Comparison of ENCODE assay signal across 1 cellular context in genomic region chr1:8027748-8028631, GRCh38.
A peak's percentile ranks its signal among the peaks of the same experiment; 100 is the strongest.
TF ChIP-seq lines count a peak whose summit lies in the region.

No MANE protein-coding gene starts in this region.

TF ChIP-seq in HEK293, 187 proteins besides CTCF, POLR2A, EP300 and RAD21 (continued from another document and continues in another):
- TF ChIP-seq ZNF148 (tag by site-specific recombination; IDR thresholded peaks at IDR 0.05; ENCODE audit: borderline replicate concordance) (no peak), ZNF2 (tag by site-specific recombination; IDR thresholded peaks at IDR 0.05) (no peak), ZNF132 (tag by site-specific recombination; IDR thresholded peaks at IDR 0.05; ENCODE audit: borderline replicate concordance) (no peak), KLF16 (tag by site-specific recombination; IDR thresholded peaks at IDR 0.05) (no peak), ZNF169 (tag by site-specific recombination; IDR thresholded peaks at IDR 0.05) (no peak), ZNF423 (tag by site-specific recombination; IDR thresholded peaks at IDR 0.05) (no peak), SALL2 (tag by site-specific recombination; IDR thresholded peaks at IDR 0.05; ENCODE audit: borderline replicate concordance) (no peak), ZNF175 (tag by site-specific recombination; IDR thresholded peaks at IDR 0.05) (no peak), BCL11A (tag by site-specific recombination; IDR thresholded peaks at IDR 0.05; ENCODE audit: low read depth) (0 out of 2 replicates have a peak, but pooled peaks have one; percentile 19), GLIS2 (tag by site-specific recombination; IDR thresholded peaks at IDR 0.05) (no peak), ZNF426 (tag by site-specific recombination; IDR thresholded peaks at IDR 0.05) (no peak), ZNF626 (tag by site-specific recombination; IDR thresholded peaks at IDR 0.05) (no peak), MZF1 (tag by site-specific recombination; IDR thresholded peaks at IDR 0.05; ENCODE audit: borderline replicate concordance) (peak; percentile 34; the same call in 1 of the 2 replicates), MYNN (tag by site-specific recombination; IDR thresholded peaks at IDR 0.05; ENCODE audit: borderline replicate concordance) (no peak), PRDM4 (tag by site-specific recombination; IDR thresholded peaks at IDR 0.05) (no peak), ZNF311 (tag by site-specific recombination; IDR thresholded peaks at IDR 0.05; ENCODE audit: borderline replicate concordance) (no peak), ZNF791 (tag by site-specific recombination; IDR thresholded peaks at IDR 0.05) (no peak), OSR2 (tag by site-specific recombination; IDR thresholded peaks at IDR 0.05) (peak; percentile 41; the same call in 1 of the 2 replicates), ZNF366 (tag by site-specific recombination; conservative IDR thresholded peaks at IDR 0.05) (peak; percentile 74), ZNF658 (tag by site-specific recombination; IDR thresholded peaks at IDR 0.05) (no peak), ZBTB8A (tag by site-specific recombination; IDR thresholded peaks at IDR 0.05) (no peak), ZNF280D (tag by site-specific recombination; IDR thresholded peaks at IDR 0.05) (no peak), ZNF433 (tag by site-specific recombination; IDR thresholded peaks at IDR 0.05; ENCODE audit: low read depth) (no peak), SP3 (tag by site-specific recombination; IDR thresholded peaks at IDR 0.05) (0 out of 2 replicates have a peak, but pooled peaks have one; percentile 17), ZNF548 (tag by site-specific recombination; IDR thresholded peaks at IDR 0.05) (no peak), ZNF830 (tag by site-specific recombination; IDR thresholded peaks at IDR 0.05; ENCODE audit: low read depth) (no peak), ZNF561 (tag by site-specific recombination; IDR thresholded peaks at IDR 0.05; ENCODE audit: borderline replicate concordance) (no peak), MEIS1 (CRISPR knock-in tag; IDR thresholded peaks at IDR 0.05; ENCODE audit: borderline replicate concordance) (no peak), ZNF473 (tag by site-specific recombination; IDR thresholded peaks at IDR 0.05) (no peak), ZNF391 (tag by site-specific recombination; IDR thresholded peaks at IDR 0.05; ENCODE audit: borderline replicate concordance, low read depth) (0 out of 2 replicates have a peak, but pooled peaks have one; percentile 27), ZNF24 (tag by site-specific recombination; IDR thresholded peaks at IDR 0.05) (no peak), ZNF670 (tag by site-specific recombination; IDR thresholded peaks at IDR 0.05; ENCODE audit: low read depth) (no peak), ZNF394 (tag by site-specific recombination; IDR thresholded peaks at IDR 0.05; ENCODE audit: borderline replicate concordance) (no peak), ZNF530 (tag by site-specific recombination; IDR thresholded peaks at IDR 0.05; ENCODE audit: low read depth) (no peak), INSM2 (tag by site-specific recombination; IDR thresholded peaks at IDR 0.05) (0 out of 2 replicates have a peak, but pooled peaks have one; percentile 39), ZNF292 (tag by site-specific recombination; IDR thresholded peaks at IDR 0.05; ENCODE audit: borderline replicate concordance, low read depth) (no peak), ZNF324 (tag by site-specific recombination; IDR thresholded peaks at IDR 0.05) (no peak), OVOL3 (tag by site-specific recombination; IDR thresholded peaks at IDR 0.05) (no peak), ZNF785 (tag by site-specific recombination; IDR thresholded peaks at IDR 0.05) (no peak), ZNF521 (tag by site-specific recombination; IDR thresholded peaks at IDR 0.05) (no peak)
- TF ChIP-seq, protein P1, sequence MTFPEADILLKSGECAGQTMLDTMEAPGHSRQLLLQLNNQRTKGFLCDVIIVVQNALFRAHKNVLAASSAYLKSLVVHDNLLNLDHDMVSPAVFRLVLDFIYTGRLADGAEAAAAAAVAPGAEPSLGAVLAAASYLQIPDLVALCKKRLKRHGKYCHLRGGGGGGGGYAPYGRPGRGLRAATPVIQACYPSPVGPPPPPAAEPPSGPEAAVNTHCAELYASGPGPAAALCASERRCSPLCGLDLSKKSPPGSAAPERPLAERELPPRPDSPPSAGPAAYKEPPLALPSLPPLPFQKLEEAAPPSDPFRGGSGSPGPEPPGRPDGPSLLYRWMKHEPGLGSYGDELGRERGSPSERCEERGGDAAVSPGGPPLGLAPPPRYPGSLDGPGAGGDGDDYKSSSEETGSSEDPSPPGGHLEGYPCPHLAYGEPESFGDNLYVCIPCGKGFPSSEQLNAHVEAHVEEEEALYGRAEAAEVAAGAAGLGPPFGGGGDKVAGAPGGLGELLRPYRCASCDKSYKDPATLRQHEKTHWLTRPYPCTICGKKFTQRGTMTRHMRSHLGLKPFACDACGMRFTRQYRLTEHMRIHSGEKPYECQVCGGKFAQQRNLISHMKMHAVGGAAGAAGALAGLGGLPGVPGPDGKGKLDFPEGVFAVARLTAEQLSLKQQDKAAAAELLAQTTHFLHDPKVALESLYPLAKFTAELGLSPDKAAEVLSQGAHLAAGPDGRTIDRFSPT (tag by site-specific recombination; IDR thresholded peaks at IDR 0.05), result 0 out of 2 replicates have a peak, but pooled peaks have one; percentile 31
- TF ChIP-seq, protein P2, sequence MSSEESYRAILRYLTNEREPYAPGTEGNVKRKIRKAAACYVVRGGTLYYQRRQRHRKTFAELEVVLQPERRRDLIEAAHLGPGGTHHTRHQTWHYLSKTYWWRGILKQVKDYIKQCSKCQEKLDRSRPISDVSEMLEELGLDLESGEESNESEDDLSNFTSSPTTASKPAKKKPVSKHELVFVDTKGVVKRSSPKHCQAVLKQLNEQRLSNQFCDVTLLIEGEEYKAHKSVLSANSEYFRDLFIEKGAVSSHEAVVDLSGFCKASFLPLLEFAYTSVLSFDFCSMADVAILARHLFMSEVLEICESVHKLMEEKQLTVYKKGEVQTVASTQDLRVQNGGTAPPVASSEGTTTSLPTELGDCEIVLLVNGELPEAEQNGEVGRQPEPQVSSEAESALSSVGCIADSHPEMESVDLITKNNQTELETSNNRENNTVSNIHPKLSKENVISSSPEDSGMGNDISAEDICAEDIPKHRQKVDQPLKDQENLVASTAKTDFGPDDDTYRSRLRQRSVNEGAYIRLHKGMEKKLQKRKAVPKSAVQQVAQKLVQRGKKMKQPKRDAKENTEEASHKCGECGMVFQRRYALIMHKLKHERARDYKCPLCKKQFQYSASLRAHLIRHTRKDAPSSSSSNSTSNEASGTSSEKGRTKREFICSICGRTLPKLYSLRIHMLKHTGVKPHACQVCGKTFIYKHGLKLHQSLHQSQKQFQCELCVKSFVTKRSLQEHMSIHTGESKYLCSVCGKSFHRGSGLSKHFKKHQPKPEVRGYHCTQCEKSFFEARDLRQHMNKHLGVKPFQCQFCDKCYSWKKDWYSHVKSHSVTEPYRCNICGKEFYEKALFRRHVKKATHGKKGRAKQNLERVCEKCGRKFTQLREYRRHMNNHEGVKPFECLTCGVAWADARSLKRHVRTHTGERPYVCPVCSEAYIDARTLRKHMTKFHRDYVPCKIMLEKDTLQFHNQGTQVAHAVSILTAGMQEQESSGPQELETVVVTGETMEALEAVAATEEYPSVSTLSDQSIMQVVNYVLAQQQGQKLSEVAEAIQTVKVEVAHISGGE (tag by site-specific recombination; conservative IDR thresholded peaks at IDR 0.05; ENCODE audit: low read depth), result no peak
- TF ChIP-seq, protein P3, sequence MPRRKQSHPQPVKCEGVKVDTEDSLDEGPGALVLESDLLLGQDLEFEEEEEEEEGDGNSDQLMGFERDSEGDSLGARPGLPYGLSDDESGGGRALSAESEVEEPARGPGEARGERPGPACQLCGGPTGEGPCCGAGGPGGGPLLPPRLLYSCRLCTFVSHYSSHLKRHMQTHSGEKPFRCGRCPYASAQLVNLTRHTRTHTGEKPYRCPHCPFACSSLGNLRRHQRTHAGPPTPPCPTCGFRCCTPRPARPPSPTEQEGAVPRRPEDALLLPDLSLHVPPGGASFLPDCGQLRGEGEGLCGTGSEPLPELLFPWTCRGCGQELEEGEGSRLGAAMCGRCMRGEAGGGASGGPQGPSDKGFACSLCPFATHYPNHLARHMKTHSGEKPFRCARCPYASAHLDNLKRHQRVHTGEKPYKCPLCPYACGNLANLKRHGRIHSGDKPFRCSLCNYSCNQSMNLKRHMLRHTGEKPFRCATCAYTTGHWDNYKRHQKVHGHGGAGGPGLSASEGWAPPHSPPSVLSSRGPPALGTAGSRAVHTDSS (tag by site-specific recombination; IDR thresholded peaks at IDR 0.05), result no peak
- TF ChIP-seq, protein P4, sequence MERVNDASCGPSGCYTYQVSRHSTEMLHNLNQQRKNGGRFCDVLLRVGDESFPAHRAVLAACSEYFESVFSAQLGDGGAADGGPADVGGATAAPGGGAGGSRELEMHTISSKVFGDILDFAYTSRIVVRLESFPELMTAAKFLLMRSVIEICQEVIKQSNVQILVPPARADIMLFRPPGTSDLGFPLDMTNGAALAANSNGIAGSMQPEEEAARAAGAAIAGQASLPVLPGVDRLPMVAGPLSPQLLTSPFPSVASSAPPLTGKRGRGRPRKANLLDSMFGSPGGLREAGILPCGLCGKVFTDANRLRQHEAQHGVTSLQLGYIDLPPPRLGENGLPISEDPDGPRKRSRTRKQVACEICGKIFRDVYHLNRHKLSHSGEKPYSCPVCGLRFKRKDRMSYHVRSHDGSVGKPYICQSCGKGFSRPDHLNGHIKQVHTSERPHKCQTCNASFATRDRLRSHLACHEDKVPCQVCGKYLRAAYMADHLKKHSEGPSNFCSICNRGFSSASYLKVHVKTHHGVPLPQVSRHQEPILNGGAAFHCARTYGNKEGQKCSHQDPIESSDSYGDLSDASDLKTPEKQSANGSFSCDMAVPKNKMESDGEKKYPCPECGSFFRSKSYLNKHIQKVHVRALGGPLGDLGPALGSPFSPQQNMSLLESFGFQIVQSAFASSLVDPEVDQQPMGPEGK (tag by site-specific recombination; IDR thresholded peaks at IDR 0.05), result no peak
